ENCODE assay signal across 36 cellular contexts in genomic region chr7:13126347-13126746, GRCh38.
"Had no signal": no experiment of that assay in that cellular context is flagged by ENCODE, and none has a peak within 500 bp of the region (broad histone marks: within the 10 kb centered on the region; RNA-seq: fewer than 3 reads in every experiment).

No MANE protein-coding gene starts in this region.

- FAIRE-seq: astrocyte, TTC549 had no signal

- H3K36me3 Mint-ChIP-seq: activated CD8-positive, alpha-beta memory T cell treated with anti-CD3 and anti-CD28 coated beads, Interleukin-2, amount 10 ng/mL, durations not matched to agents 7 days and 5 days; activated naive CD8-positive, alpha-beta T cell treated with anti-CD3 and anti-CD28 coated beads for 36 hours had no signal

- H3K4me3 Mint-ChIP-seq: activated B cell treated with CpG ODN at 0.5 μM for 24 hours; activated CD4-positive, alpha-beta memory T cell treated with anti-CD3 and anti-CD28 coated beads, Interleukin-2, amount 10 ng/mL, durations not matched to agents 7 days and 5 days; activated CD4-positive, alpha-beta T cell treated with anti-CD3 and anti-CD28 coated beads, Interleukin-2, amount 10 ng/mL, durations not matched to agents 24 days and 14 days; activated CD8-positive, alpha-beta memory T cell treated with anti-CD3 and anti-CD28 coated beads, Interleukin-2, amount 10 ng/mL, durations not matched to agents 7 days and 5 days; activated CD8-positive, alpha-beta T cell treated with anti-CD3 and anti-CD28 coated beads, Interleukin-2, amount 10 ng/mL, durations not matched to agents 7 days and 5 days; activated naive CD4-positive, alpha-beta T cell treated with anti-CD3 and anti-CD28 coated beads for 36 hours; activated naive CD8-positive, alpha-beta T cell treated with anti-CD3 and anti-CD28 coated beads for 36 hours; activated T-cell treated with anti-CD3 and anti-CD28 coated beads, Interleukin-2, amount 50 U/mL, for 24 hours; T-helper 1 cell treated with Interleukin-12 subunit alpha and Interleukin-12 subunit beta and Interleukin-4 antibody, amounts not matched to agents 30 μg/mL and 1 μg/mL, for 36 hours; T-helper 2 cell treated with Interferon-gamma antibody and Interleukin-4, amounts not matched to agents 5 μg/mL and 100 μg/mL, for 36 hours had no signal

- H3K27ac Mint-ChIP-seq: activated B cell treated with CpG ODN at 0.5 μM for 24 hours; activated CD4-positive, alpha-beta memory T cell treated with anti-CD3 and anti-CD28 coated beads, Interleukin-2, amount 10 ng/mL, durations not matched to agents 7 days and 5 days; activated CD4-positive, alpha-beta T cell treated with anti-CD3 and anti-CD28 coated beads, Interleukin-2, amount 10 ng/mL, durations not matched to agents 24 days and 14 days; activated CD8-positive, alpha-beta memory T cell treated with anti-CD3 and anti-CD28 coated beads, Interleukin-2, amount 10 ng/mL, durations not matched to agents 7 days and 5 days; activated CD8-positive, alpha-beta T cell treated with anti-CD3 and anti-CD28 coated beads, Interleukin-2, amount 10 ng/mL, durations not matched to agents 7 days and 5 days; activated naive CD4-positive, alpha-beta T cell treated with anti-CD3 and anti-CD28 coated beads for 36 hours; activated naive CD4-positive, alpha-beta T cell treated with anti-CD3 and anti-CD28 coated beads, Interleukin-2, amount 50 U/mL, for 72 hours; activated naive CD8-positive, alpha-beta T cell treated with anti-CD3 and anti-CD28 coated beads for 36 hours; activated T-cell treated with anti-CD3 and anti-CD28 coated beads, Interleukin-2, amount 50 U/mL, for 24 hours; activated T-helper 2 cell treated with anti-CD3 and anti-CD28 coated beads, Interferon-gamma antibody, Interleukin-2, Interleukin-4, amounts not matched to agents 10 μg/mL and 5 μg/mL and 100 μg/mL, durations not matched to agents 14 hours and 24 hours and 36 hours; T-helper 1 cell treated with Interleukin-12 subunit alpha and Interleukin-12 subunit beta and Interleukin-4 antibody, amounts not matched to agents 30 μg/mL and 1 μg/mL, for 36 hours; T-helper 2 cell treated with Interferon-gamma antibody and Interleukin-4, amounts not matched to agents 5 μg/mL and 100 μg/mL, for 36 hours had no signal

- H3K27me3 Mint-ChIP-seq: activated CD4-positive, alpha-beta T cell treated with anti-CD3 and anti-CD28 coated beads, Interleukin-2, amount 10 ng/mL, durations not matched to agents 24 days and 14 days; activated naive CD8-positive, alpha-beta T cell treated with anti-CD3 and anti-CD28 coated beads for 36 hours had no signal

- H3K9me3 ChIP-seq: adrenal gland had no signal

- H3K27ac ChIP-seq: adrenal gland, body of pancreas, brain microvascular endothelial cell, breast epithelium, VCaP had no signal

- DNase-seq: activated B cell treated with CpG ODN at 0.5 μM for 24 hours; activated CD4-positive, alpha-beta memory T cell treated with anti-CD3 and anti-CD28 coated beads, Interleukin-2, amount 10 ng/mL, durations not matched to agents 7 days and 5 days; activated CD4-positive, alpha-beta T cell treated with anti-CD3 and anti-CD28 coated beads for 4 hours; activated CD4-positive, alpha-beta T cell treated with anti-CD3 and anti-CD28 coated beads, Interleukin-2, amount 10 ng/mL, durations not matched to agents 24 days and 14 days; activated CD4-positive, alpha-beta T cell treated with anti-CD3 and anti-CD28 coated beads, Interleukin-2, amount 50 U/mL, for 1 hour; activated CD4-positive, alpha-beta T cell treated with anti-CD3 and anti-CD28 coated beads, Interleukin-2, amount 50 U/mL, for 4 hours; activated CD4-positive, CD25-positive, alpha-beta regulatory T cell treated with anti-CD3 and anti-CD28 coated beads, Interleukin-2, amount 50 U/mL, for 72 hours; activated CD8-positive, alpha-beta memory T cell treated with anti-CD3 and anti-CD28 coated beads for 24 hours; activated CD8-positive, alpha-beta memory T cell treated with anti-CD3 and anti-CD28 coated beads, Interleukin-2, amount 10 ng/mL, durations not matched to agents 7 days and 5 days; activated CD8-positive, alpha-beta memory T cell treated with anti-CD3 and anti-CD28 coated beads, Interleukin-2, amount 50 U/mL, for 48 hours; activated CD8-positive, alpha-beta T cell treated with anti-CD3 and anti-CD28 coated beads, Interleukin-2, amount 10 ng/mL, durations not matched to agents 7 days and 5 days; activated effector memory CD4-positive, alpha-beta T cell treated with Interleukin-2 at 50 U/mL for 16 hours; activated gamma-delta T cell treated with Interleukin-2 at 50 U/mL for 16 hours; activated naive CD4-positive, alpha-beta T cell; activated naive CD4-positive, alpha-beta T cell treated with anti-CD3 and anti-CD28 coated beads for 36 hours; activated naive CD4-positive, alpha-beta T cell treated with anti-CD3 and anti-CD28 coated beads, Interleukin-2, amount 50 U/mL, for 16 hours; activated naive CD8-positive, alpha-beta T cell treated with anti-CD3 and anti-CD28 coated beads for 36 hours; activated T-cell treated with anti-CD3 and anti-CD28 coated beads, Interleukin-2, amount 50 U/mL, for 24 hours; activated T-cell treated with anti-CD3 and anti-CD28 coated beads, Interleukin-2, amount 50 U/mL, for 48 hours; adrenal gland; amniotic stem cell; aorta; body of pancreas; brain microvascular endothelial cell; central memory CD4-positive, alpha-beta T cell; T-helper 1 cell; T-helper 2 cell; T-helper 9 cell had no signal

- H3K36me3 ChIP-seq: adrenal gland, brain microvascular endothelial cell, breast epithelium had no signal

- ATAC-seq: activated CD8-positive, alpha-beta memory T cell treated with anti-CD3 and anti-CD28 coated beads, Interleukin-2, amount 10 ng/mL, durations not matched to agents 7 days and 5 days; activated CD8-positive, alpha-beta T cell treated with anti-CD3 and anti-CD28 coated beads, Interleukin-2, amount 10 ng/mL, durations not matched to agents 7 days and 5 days; activated naive CD4-positive, alpha-beta T cell treated with anti-CD3 and anti-CD28 coated beads, Interleukin-2, amount 50 U/mL, for 72 hours; body of pancreas had no signal

- H3K4me1 ChIP-seq: adrenal gland, body of pancreas, breast epithelium had no signal

- H3K27me3 ChIP-seq: adrenal gland, body of pancreas, brain microvascular endothelial cell, breast epithelium had no signal

- H3K4me3 ChIP-seq: adrenal gland, body of pancreas, breast epithelium had no signal

- H3K4me1 Mint-ChIP-seq: activated B cell treated with CpG ODN at 0.5 μM for 24 hours; activated CD4-positive, alpha-beta memory T cell treated with anti-CD3 and anti-CD28 coated beads, Interleukin-2, amount 10 ng/mL, durations not matched to agents 7 days and 5 days; activated CD4-positive, alpha-beta T cell treated with anti-CD3 and anti-CD28 coated beads, Interleukin-2, amount 10 ng/mL, durations not matched to agents 24 days and 14 days; activated CD8-positive, alpha-beta memory T cell treated with anti-CD3 and anti-CD28 coated beads, Interleukin-2, amount 10 ng/mL, durations not matched to agents 7 days and 5 days; activated naive CD8-positive, alpha-beta T cell treated with anti-CD3 and anti-CD28 coated beads for 36 hours had no signal

- H3K9me3 Mint-ChIP-seq: activated CD4-positive, alpha-beta memory T cell treated with anti-CD3 and anti-CD28 coated beads, Interleukin-2, amount 10 ng/mL, durations not matched to agents 7 days and 5 days; activated T-helper 2 cell treated with anti-CD3 and anti-CD28 coated beads, Interferon-gamma antibody, Interleukin-2, Interleukin-4, amounts not matched to agents 10 μg/mL and 5 μg/mL and 100 μg/mL, durations not matched to agents 14 hours and 24 hours and 36 hours; T-helper 1 cell treated with Interleukin-12 subunit alpha and Interleukin-12 subunit beta and Interleukin-4 antibody, amounts not matched to agents 30 μg/mL and 1 μg/mL, for 36 hours; T-helper 2 cell treated with Interferon-gamma antibody and Interleukin-4, amounts not matched to agents 5 μg/mL and 100 μg/mL, for 36 hours had no signal
